ENCODE assay signal across 1 cellular context in genomic region chr18:12052866-12053265, GRCh38.
TF ChIP-seq lines count a peak whose summit lies in the region.

No MANE protein-coding gene starts in this region.

TF ChIP-seq in GM23338, 12 proteins besides CTCF, POLR2A, EP300 and RAD21 (continued from another document):
- TF ChIP-seq ZNF462 (CRISPR knock-in tag; IDR thresholded peaks at IDR 0.05) (no peak), ZNF331 (CRISPR knock-in tag; IDR thresholded peaks at IDR 0.05; ENCODE audit: low read depth) (no peak), JUNB (IDR thresholded peaks at IDR 0.05; ENCODE audit: unreplicated experiment) (no peak), POLR2AphosphoS5 (IDR thresholded peaks at IDR 0.05; ENCODE audit: low read depth) (no peak), EZH2phosphoT487 (IDR thresholded peaks at IDR 0.05; ENCODE audit: unreplicated experiment) (no peak)
TF ChIP-seq in GM23338: peak in this region for 0.
